2 cellular contexts compared by ENCODE assay signal in genomic region chr20:46167080-46167479, GRCh38.
TF ChIP-seq lines count a peak whose summit lies in the region.

No MANE protein-coding gene starts in this region.

TF ChIP-seq in HCT116, 20 proteins besides CTCF, POLR2A, EP300 and RAD21 (continued from another document):
- TF ChIP-seq, protein P1, sequence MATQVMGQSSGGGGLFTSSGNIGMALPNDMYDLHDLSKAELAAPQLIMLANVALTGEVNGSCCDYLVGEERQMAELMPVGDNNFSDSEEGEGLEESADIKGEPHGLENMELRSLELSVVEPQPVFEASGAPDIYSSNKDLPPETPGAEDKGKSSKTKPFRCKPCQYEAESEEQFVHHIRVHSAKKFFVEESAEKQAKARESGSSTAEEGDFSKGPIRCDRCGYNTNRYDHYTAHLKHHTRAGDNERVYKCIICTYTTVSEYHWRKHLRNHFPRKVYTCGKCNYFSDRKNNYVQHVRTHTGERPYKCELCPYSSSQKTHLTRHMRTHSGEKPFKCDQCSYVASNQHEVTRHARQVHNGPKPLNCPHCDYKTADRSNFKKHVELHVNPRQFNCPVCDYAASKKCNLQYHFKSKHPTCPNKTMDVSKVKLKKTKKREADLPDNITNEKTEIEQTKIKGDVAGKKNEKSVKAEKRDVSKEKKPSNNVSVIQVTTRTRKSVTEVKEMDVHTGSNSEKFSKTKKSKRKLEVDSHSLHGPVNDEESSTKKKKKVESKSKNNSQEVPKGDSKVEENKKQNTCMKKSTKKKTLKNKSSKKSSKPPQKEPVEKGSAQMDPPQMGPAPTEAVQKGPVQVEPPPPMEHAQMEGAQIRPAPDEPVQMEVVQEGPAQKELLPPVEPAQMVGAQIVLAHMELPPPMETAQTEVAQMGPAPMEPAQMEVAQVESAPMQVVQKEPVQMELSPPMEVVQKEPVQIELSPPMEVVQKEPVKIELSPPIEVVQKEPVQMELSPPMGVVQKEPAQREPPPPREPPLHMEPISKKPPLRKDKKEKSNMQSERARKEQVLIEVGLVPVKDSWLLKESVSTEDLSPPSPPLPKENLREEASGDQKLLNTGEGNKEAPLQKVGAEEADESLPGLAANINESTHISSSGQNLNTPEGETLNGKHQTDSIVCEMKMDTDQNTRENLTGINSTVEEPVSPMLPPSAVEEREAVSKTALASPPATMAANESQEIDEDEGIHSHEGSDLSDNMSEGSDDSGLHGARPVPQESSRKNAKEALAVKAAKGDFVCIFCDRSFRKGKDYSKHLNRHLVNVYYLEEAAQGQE (IDR thresholded peaks at IDR 0.05; ENCODE audit: low read depth), result no peak
- no peak for TF ChIP-seq TCF7L2 (IDR thresholded peaks at IDR 0.05; ENCODE audit: borderline replicate concordance, extremely low read depth, insufficient read depth, insufficient read length)
- no peak for TF ChIP-seq SP1 (IDR thresholded peaks at IDR 0.05; ENCODE audit: low read depth)
- no peak for TF ChIP-seq JUND (IDR thresholded peaks at IDR 0.05)
- no peak for TF ChIP-seq SIN3A (IDR thresholded peaks at IDR 0.05; ENCODE audit: low read depth)
- TF ChIP-seq EGR1 (IDR thresholded peaks at IDR 0.05; ENCODE audit: low read depth), result no peak

TF ChIP-seq in K562, 482 proteins besides CTCF, POLR2A, EP300 and RAD21 (continued from another document):
- TF ChIP-seq E2F8 (IDR thresholded peaks at IDR 0.05; ENCODE audit: low read depth, partially characterized antibody), result no peak
- no peak for TF ChIP-seq YBX1 (IDR thresholded peaks at IDR 0.05)
- no peak for TF ChIP-seq HNRNPLL (IDR thresholded peaks at IDR 0.05; ENCODE audit: low read depth, low read length, poor library complexity, severe bottlenecking)
- no peak for TF ChIP-seq GABPA (tag; conservative IDR thresholded peaks at IDR 0.05; ENCODE audit: low read depth)
- 0 out of 2 replicates have a peak, but pooled peaks have one; percentile 26 for TF ChIP-seq BCOR (IDR thresholded peaks at IDR 0.05)
- no peak for TF ChIP-seq ZNF740 (CRISPR knock-in tag; IDR thresholded peaks at IDR 0.05)
- TF ChIP-seq ZNF740 (tag; IDR thresholded peaks at IDR 0.05), result no peak
- TF ChIP-seq NFE2 (IDR thresholded peaks at IDR 0.05; ENCODE audit: low read depth), result 0 out of 2 replicates have a peak, but pooled peaks have one; percentile 7
- TF ChIP-seq PML (IDR thresholded peaks at IDR 0.05; ENCODE audit: low read length), result no peak
- no peak for TF ChIP-seq NR2C1 (IDR thresholded peaks at IDR 0.05)
- TF ChIP-seq NR2C1 (tag; IDR thresholded peaks at IDR 0.05), result no peak
- TF ChIP-seq HLTF (IDR thresholded peaks at IDR 0.05), result peak; percentile 56; the same call in 1 of the 2 replicates
- TF ChIP-seq IFI16 (CRISPR knock-in tag; IDR thresholded peaks at IDR 0.05), result no peak
- no peak for TF ChIP-seq MCM2 (IDR thresholded peaks at IDR 0.05; ENCODE audit: low read depth)
- TF ChIP-seq STAT5A (IDR thresholded peaks at IDR 0.05; ENCODE audit: borderline replicate concordance, low read length), result no peak
